ENCODE assay signal across 1 cellular context in the genomic region with DNA sequence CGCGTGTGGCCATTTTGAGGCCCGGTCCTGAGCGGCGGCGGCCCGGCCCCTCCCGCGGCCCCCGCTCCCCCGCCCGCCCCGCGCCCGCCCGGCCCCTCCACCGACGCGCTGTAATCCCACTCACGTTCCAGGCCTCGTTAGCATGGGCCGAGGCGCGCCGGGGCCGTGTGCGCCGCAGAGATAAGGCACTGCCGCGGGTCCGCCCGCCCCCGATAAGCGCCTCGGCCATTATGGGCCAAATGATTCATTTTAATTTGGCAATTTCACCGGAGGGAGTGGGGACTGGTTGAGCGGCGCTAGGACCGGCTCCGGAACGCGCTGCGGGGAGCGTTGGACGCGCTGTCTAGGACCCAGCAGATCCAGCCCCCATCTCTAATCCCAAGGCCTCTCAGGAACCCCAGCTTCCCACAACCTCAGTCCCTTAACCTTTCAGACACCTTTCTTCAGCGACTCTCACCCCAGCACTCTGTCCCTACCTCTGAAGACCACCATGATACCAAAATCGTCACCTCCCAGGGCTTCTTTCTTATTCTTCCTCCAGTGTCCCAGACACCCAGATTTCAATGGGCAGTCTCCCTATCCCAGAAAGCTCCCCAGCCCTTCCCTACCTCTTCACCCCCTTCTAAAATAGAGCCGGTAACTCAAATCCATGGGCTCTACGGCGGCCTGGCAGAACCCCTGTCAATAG.
TF ChIP-seq lines count a peak whose summit lies in the region.

Gene TAL1 (minus strand): TSS at position 39 of the 688 bp plus-strand sequence. CDS start 6,337 bp downstream, outside the sequence.

TF ChIP-seq in K562, 482 proteins besides CTCF, POLR2A, EP300 and RAD21 (continued from another document and continues in another):
- TF ChIP-seq, protein P1, sequence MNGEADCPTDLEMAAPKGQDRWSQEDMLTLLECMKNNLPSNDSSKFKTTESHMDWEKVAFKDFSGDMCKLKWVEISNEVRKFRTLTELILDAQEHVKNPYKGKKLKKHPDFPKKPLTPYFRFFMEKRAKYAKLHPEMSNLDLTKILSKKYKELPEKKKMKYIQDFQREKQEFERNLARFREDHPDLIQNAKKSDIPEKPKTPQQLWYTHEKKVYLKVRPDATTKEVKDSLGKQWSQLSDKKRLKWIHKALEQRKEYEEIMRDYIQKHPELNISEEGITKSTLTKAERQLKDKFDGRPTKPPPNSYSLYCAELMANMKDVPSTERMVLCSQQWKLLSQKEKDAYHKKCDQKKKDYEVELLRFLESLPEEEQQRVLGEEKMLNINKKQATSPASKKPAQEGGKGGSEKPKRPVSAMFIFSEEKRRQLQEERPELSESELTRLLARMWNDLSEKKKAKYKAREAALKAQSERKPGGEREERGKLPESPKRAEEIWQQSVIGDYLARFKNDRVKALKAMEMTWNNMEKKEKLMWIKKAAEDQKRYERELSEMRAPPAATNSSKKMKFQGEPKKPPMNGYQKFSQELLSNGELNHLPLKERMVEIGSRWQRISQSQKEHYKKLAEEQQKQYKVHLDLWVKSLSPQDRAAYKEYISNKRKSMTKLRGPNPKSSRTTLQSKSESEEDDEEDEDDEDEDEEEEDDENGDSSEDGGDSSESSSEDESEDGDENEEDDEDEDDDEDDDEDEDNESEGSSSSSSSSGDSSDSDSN (IDR thresholded peaks at IDR 0.05; ENCODE audit: borderline replicate concordance in 1 of 2, low read depth in 2 of 2, low read length in 2 of 2), result peak in 1 of 2 experiments; percentile 68; a peak in 2 of 4 replicates
- TF ChIP-seq U2AF2 (optimal IDR thresholded peaks at IDR 0.05; ENCODE audit: low read depth, low read length) (no peak), RBM34 (IDR thresholded peaks at IDR 0.05; ENCODE audit: borderline replicate concordance, insufficient read depth, low read length) (no peak), WHSC1 (IDR thresholded peaks at IDR 0.05; ENCODE audit: low read length) (no peak), EZH2 (IDR thresholded peaks at IDR 0.05; ENCODE audit: borderline replicate concordance, low read depth, low read length) (no peak), ZNF431 (CRISPR knock-in tag; IDR thresholded peaks at IDR 0.05) (no peak), CXXC5 (CRISPR knock-in tag; IDR thresholded peaks at IDR 0.05) (peak; percentile 100), SNIP1 (IDR thresholded peaks at IDR 0.05; ENCODE audit: low read depth) (0 out of 2 replicates have a peak, but pooled peaks have one; percentile 2), TEAD4 (IDR thresholded peaks at IDR 0.05; ENCODE audit: low read length) (peak; percentile 97), TEAD4 (CRISPR knock-in tag; IDR thresholded peaks at IDR 0.05; ENCODE audit: borderline replicate concordance) (no peak), SRSF9 (IDR thresholded peaks at IDR 0.05; ENCODE audit: borderline replicate concordance, low read depth, low read length) (no peak), ZFP36 (IDR thresholded peaks at IDR 0.05; ENCODE audit: low read depth, low read length, partially characterized antibody) (no peak), NFE2 (IDR thresholded peaks at IDR 0.05; ENCODE audit: low read depth) (no peak; the same call in 1 of the 2 replicates), FOXJ2 (tag; IDR thresholded peaks at IDR 0.05) (no peak), PHF20 (IDR thresholded peaks at IDR 0.05; ENCODE audit: partially characterized antibody) (peak; percentile 77), XRCC4 (IDR thresholded peaks at IDR 0.05; ENCODE audit: extremely low read depth, insufficient read depth, insufficient read length) (no peak), PHF8 (IDR thresholded peaks at IDR 0.05; ENCODE audit: borderline replicate concordance, low read length) (no peak), SAP30 (IDR thresholded peaks at IDR 0.05; ENCODE audit: borderline replicate concordance, insufficient read depth, low read depth, low read length, poor library complexity, severe bottlenecking) (no peak), CEBPG (CRISPR knock-in tag; IDR thresholded peaks at IDR 0.05) (no peak), CEBPG (tag; conservative IDR thresholded peaks at IDR 0.05 in 1 of 2, IDR thresholded peaks at IDR 0.05 in 1 of 2) (no peak), ARHGAP35 (IDR thresholded peaks at IDR 0.05; ENCODE audit: partially characterized antibody) (peak; percentile 43), PRMT5 (CRISPR knock-in tag; IDR thresholded peaks at IDR 0.05) (no peak), MNT (conservative IDR thresholded peaks at IDR 0.05) (peak; percentile 48 to 84; a peak in 3 of 4 replicates), NFE2L1 (tag; IDR thresholded peaks at IDR 0.05; ENCODE audit: borderline replicate concordance, low read depth) (no peak), MLX (CRISPR knock-in tag; conservative IDR thresholded peaks at IDR 0.05) (no peak), ZNF174 (CRISPR knock-in tag; IDR thresholded peaks at IDR 0.05) (no peak), CBX3 (IDR thresholded peaks at IDR 0.05; ENCODE audit: borderline replicate concordance in 1 of 2, low read length in 2 of 2) (no peak), FOXM1 (IDR thresholded peaks at IDR 0.05; ENCODE audit: low read depth) (peak; percentile 84), FOXM1 (CRISPR knock-in tag; IDR thresholded peaks at IDR 0.05; ENCODE audit: low read depth) (no peak), ZNF408 (CRISPR knock-in tag; IDR thresholded peaks at IDR 0.05; ENCODE audit: low read depth) (no peak), TSC22D4 (tag; IDR thresholded peaks at IDR 0.05) (no peak), FOSL1 (tag; conservative IDR thresholded peaks at IDR 0.05) (peak; percentile 98), TAF9B (IDR thresholded peaks at IDR 0.05; ENCODE audit: partially characterized antibody) (peak; percentile 51), POU5F1 (IDR thresholded peaks at IDR 0.05; ENCODE audit: borderline replicate concordance, low read depth, low read length, partially characterized antibody) (no peak), RBM22 (IDR thresholded peaks at IDR 0.05; ENCODE audit: low read depth, low read length, poor library complexity, severe bottlenecking) (peak; percentile 24), ZNF282 (CRISPR knock-in tag; IDR thresholded peaks at IDR 0.05) (no peak), ZNF639 (CRISPR knock-in tag; conservative IDR thresholded peaks at IDR 0.05 in 1 of 2, IDR thresholded peaks at IDR 0.05 in 1 of 2) (peak in 1 of 2 experiments; percentile 99; a peak in 2 of 4 replicates), HLTF (IDR thresholded peaks at IDR 0.05) (peak; percentile 68; the same call in 1 of the 2 replicates), NELFE (IDR thresholded peaks at IDR 0.05; ENCODE audit: insufficient read depth, insufficient read length) (no peak), NR3C1 (CRISPR knock-in tag; IDR thresholded peaks at IDR 0.05) (no peak), THRA (IDR thresholded peaks at IDR 0.05) (no peak), ZNF143 (CRISPR knock-in tag; IDR thresholded peaks at IDR 0.05) (no peak), SAFB (IDR thresholded peaks at IDR 0.05; ENCODE audit: borderline replicate concordance, low read depth, low read length) (no peak), ASH1L (IDR thresholded peaks at IDR 0.05; ENCODE audit: borderline replicate concordance, low read depth, partially characterized antibody) (no peak), BRF1 (IDR thresholded peaks at IDR 0.05; ENCODE audit: borderline replicate concordance, extremely low read depth, insufficient read length) (no peak), RNF2 (IDR thresholded peaks at IDR 0.05) (peak; percentile 95), SMARCC2 (IDR thresholded peaks at IDR 0.05; ENCODE audit: low read depth) (peak; percentile 86), MIER1 (IDR thresholded peaks at IDR 0.05; ENCODE audit: low read depth) (peak; percentile 64; the same call in 1 of the 2 replicates)
- TF ChIP-seq, protein P2, sequence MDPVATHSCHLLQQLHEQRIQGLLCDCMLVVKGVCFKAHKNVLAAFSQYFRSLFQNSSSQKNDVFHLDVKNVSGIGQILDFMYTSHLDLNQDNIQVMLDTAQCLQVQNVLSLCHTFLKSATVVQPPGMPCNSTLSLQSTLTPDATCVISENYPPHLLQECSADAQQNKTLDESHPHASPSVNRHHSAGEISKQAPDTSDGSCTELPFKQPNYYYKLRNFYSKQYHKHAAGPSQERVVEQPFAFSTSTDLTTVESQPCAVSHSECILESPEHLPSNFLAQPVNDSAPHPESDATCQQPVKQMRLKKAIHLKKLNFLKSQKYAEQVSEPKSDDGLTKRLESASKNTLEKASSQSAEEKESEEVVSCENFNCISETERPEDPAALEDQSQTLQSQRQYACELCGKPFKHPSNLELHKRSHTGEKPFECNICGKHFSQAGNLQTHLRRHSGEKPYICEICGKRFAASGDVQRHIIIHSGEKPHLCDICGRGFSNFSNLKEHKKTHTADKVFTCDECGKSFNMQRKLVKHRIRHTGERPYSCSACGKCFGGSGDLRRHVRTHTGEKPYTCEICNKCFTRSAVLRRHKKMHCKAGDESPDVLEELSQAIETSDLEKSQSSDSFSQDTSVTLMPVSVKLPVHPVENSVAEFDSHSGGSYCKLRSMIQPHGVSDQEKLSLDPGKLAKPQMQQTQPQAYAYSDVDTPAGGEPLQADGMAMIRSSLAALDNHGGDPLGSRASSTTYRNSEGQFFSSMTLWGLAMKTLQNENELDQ (CRISPR knock-in tag; IDR thresholded peaks at IDR 0.05; ENCODE audit: borderline replicate concordance), result no peak
- TF ChIP-seq, protein P3, sequence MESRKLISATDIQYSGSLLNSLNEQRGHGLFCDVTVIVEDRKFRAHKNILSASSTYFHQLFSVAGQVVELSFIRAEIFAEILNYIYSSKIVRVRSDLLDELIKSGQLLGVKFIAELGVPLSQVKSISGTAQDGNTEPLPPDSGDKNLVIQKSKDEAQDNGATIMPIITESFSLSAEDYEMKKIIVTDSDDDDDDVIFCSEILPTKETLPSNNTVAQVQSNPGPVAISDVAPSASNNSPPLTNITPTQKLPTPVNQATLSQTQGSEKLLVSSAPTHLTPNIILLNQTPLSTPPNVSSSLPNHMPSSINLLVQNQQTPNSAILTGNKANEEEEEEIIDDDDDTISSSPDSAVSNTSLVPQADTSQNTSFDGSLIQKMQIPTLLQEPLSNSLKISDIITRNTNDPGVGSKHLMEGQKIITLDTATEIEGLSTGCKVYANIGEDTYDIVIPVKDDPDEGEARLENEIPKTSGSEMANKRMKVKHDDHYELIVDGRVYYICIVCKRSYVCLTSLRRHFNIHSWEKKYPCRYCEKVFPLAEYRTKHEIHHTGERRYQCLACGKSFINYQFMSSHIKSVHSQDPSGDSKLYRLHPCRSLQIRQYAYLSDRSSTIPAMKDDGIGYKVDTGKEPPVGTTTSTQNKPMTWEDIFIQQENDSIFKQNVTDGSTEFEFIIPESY (CRISPR knock-in tag; IDR thresholded peaks at IDR 0.05), result peak; percentile 30; the same call in 1 of the 2 replicates
- TF ChIP-seq, protein P4, sequence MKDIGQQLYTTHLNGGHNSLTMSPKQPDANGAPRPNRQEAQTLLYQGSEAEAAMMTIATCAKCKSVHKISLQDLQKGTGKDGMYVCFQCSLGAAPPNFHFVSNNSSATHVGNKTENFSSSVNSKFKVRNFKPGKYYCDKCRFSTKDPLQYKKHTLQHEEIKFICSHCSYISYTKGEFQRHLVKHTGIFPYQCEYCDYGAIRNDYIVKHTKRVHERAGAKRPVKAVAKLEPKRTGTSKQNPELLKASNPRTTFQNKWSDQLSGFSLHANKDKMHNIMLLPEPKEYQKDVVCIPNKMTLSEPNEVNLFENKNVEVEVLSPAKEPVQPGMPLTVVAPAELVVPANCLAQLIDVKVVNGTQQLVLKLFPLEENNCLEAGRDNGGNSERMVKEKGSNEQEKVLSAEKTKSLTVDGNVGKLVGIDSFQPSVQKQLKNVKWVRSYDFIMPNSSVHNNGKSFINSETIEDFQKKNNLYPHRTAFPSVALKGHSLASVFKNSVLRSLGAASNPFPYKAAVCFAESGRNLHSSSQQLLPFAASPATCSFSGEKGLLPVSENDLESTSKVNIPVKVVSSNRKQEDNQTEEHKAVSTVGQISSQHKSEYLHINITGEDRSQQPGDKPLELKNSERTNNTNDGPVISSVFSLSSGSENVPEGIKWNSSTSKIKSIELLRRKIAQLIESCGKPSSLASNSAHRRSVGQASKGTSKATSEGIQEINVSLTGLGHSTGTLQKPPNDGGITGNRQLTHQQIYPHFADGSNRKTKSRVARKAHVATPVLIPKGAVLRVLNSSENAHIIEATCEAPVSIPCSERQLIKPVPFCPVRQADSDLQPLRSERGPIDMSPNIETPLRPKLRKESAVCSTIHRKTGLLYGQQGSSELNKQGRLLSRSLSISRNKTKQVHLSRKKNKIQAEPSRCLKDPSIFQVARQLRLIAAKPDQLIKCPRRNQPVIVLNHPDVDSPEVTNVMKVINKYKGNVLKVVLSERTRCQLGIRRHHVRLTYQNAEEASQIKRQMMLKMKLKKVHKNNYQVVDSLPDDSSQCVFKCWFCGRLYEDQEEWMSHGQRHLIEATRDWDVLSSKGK (CRISPR knock-in tag; IDR thresholded peaks at IDR 0.05), result no peak
